Comparison of ENCODE assay signal across 10 cellular contexts in the genomic region with DNA sequence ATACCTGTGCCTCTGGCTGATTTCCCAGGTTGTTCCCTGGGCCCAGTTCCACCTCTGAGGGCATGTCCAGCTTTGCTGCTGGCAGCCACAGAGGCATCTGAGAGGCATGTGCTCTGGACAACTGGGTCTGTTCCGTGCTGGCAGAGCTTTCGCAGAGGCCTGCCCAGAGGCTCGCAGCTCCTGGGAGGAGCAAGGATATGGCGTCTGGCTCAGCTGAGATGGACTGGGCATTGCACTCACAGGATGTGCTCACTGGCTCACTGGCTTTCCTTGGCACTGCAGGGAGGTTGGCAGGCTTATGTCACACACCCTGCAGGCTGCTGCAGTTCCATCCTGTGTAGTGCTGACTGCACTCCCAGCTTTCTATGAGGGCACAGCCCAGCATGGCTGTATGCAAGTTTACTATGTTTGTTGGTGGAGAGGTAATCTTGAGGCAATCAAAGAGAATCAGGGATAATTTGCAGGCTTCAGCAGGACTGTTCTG.
DNase-seq lines count a peak whose midpoint lies in the region; ATAC-seq, FAIRE-seq and TF ChIP-seq lines count a peak whose summit lies in the region.
"Had no signal": no experiment of that assay in that cellular context is flagged by ENCODE, and none has a peak within 500 bp of the region (broad histone marks: within the 10 kb centered on the region; RNA-seq: fewer than 3 reads in every experiment).

No MANE protein-coding gene starts in this region.

- ATAC-seq in lower lobe of right lung = peak; percentile 52 to 73

- intact Hi-C loops in lower lobe of right lung (cut with DNase I) = no loop called here

- FAIRE-seq in GM19239 (lab: Jason Lieb, UNC) = no peak

- H3K27me3 ChIP-seq in lower lobe of right lung (ENCODE audit: low read depth) = no peaks in the 10 kb centered on the region

- DNase-seq in LNCaP clone FGC (ENCODE audit: low read depth) (peak; percentile 93), cerebellar cortex (ENCODE audit: low spot score) (peak; percentile 99), lower lobe of right lung (peak; percentile 78), NCI-H187 (lab: John Stamatoyannopoulos, UW) (no peak), HuH-7.5 (ENCODE audit: low spot score) (no peak), GM19239 (ENCODE audit: insufficient read length, low spot score) (no peak), Kasumi-1 (lab: John Stamatoyannopoulos, UW) (no peak)
- DNase-seq: activated gamma-delta T cell treated with Interleukin-2 at 50 U/mL for 16 hours; CD8-positive, alpha-beta memory T cell had no signal

- H3K9me3 ChIP-seq in lower lobe of right lung = no peaks in the 10 kb centered on the region

- no peak for TF ChIP-seq CTCF in 22Rv1 (IDR thresholded peaks at IDR 0.05)
- TF ChIP-seq CTCF in LNCaP clone FGC (IDR thresholded peaks at IDR 0.05; ENCODE audit: control insufficient read depth, extremely low read depth, insufficient read depth) = no peak
- no peak for TF ChIP-seq CTCF in lower lobe of right lung (IDR thresholded peaks at IDR 0.05)

- no peaks in the 10 kb centered on the region for H3K36me3 ChIP-seq in lower lobe of right lung

- peaks cover 49% of the 10 kb centered on the region for H3K4me1 ChIP-seq in lower lobe of right lung

- H3K27ac ChIP-seq in 22Rv1 (0 out of 2 replicates have a peak overlapping the region, but pooled peaks have one; percentile 29), lower lobe of right lung (peak overlapping the region; percentile 59)

- H3K4me3 ChIP-seq in LNCaP clone FGC (ENCODE audit: low read depth, low read length) = no peak overlapping the region
- no peak overlapping the region for H3K4me3 ChIP-seq in lower lobe of right lung

Comparison
In these comparisons a context has a peak if more than half of its experiments do, and no peak if none do; other contexts are left out.
1. DNase-seq: peak in LNCaP clone FGC (single experiment), cerebellar cortex (single experiment) and lower lobe of right lung (single experiment); none in NCI-H187 (0 of 2), HuH-7.5 (single experiment), GM19239 (single experiment) and Kasumi-1 (0 of 2).